Comparison of ENCODE assay signal across 8 cellular contexts in the genomic region with DNA sequence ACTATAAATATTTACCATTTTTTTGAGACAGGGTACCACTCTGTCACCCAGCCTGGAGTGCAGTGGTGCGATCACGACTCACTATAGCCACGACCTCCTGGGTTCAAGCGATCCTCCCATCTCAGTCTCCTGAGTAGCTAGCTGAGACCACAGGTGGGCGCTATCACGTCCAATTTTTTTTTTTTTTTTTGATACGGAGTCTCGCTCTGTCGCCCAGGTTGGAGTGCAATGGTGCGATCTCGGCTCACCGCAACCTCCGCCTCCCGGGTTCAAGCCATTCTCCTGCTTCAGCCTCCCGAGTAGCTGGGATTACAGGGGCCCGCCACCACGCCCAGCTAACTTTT. TPM values are rescaled to one million over a fixed set of nuclear protein-coding genes. Genes with fewer than 3 reads are reported as not detected.
DNase-seq lines count a peak whose midpoint lies in the region; ATAC-seq and TF ChIP-seq lines count a peak whose summit lies in the region.
"Not testable (repeated sequence)": the region's sequence is repeated elsewhere in the genome, so short reads cannot be mapped to it uniquely, and the experiment has no call there.

No MANE protein-coding gene starts in this region.

- not testable (repeated sequence) for H3K9me3 ChIP-seq in gastroesophageal sphincter

- not testable (repeated sequence) for H3K4me3 Mint-ChIP-seq in natural killer cell treated with Interleukin-12 subunit alpha and Interleukin-12 subunit beta and Interleukin-15 and Interleukin-18, amount 100 ng/mL, for 72 hours

- not testable (repeated sequence) for H3K27me3 Mint-ChIP-seq in natural killer cell treated with Interleukin-12 subunit alpha and Interleukin-12 subunit beta and Interleukin-15 and Interleukin-18, amount 100 ng/mL, for 72 hours

- TF ChIP-seq CTCF in gastroesophageal sphincter (IDR thresholded peaks at IDR 0.05): peak in 3 of 4 experiments; percentile 38 to 51 (median 39)

- peak; percentile 5 for ATAC-seq in HG02884 (IDR thresholded peaks at IDR 0.05; ENCODE audit: unreplicated experiment)
- not testable (repeated sequence) for ATAC-seq in gastroesophageal sphincter
- peak; percentile 33 to 47 for ATAC-seq in natural killer cell treated with Interleukin-12 subunit alpha and Interleukin-12 subunit beta and Interleukin-15 and Interleukin-18, amount 100 ng/mL, for 72 hours

- H3K36me3 Mint-ChIP-seq in natural killer cell treated with Interleukin-12 subunit alpha and Interleukin-12 subunit beta and Interleukin-15 and Interleukin-18, amount 100 ng/mL, for 72 hours: not testable (repeated sequence)

- WGBS in gastroesophageal sphincter (ENCODE audit: low coverage in 1 of 2), 2 donors: 45 to 50% methylated on average over 7 to 8 of the region's 17 CpGs

- peak; percentile 25 for DNase-seq in COR-L47 (lab: John Stamatoyannopoulos, UW)
- DNase-seq in NCI-H226: peak; percentile 27
- DNase-seq in T-helper 2 cell: peak in 4 of 5 experiments; percentile 2 to 84 (median 19)
- peak; percentile 61 for DNase-seq in natural killer cell treated with Interleukin-12 subunit alpha and Interleukin-12 subunit beta and Interleukin-15 and Interleukin-18, amount 100 ng/mL, for 72 hours (ENCODE audit: low spot score)
- DNase-seq in stimulated activated CD8-positive, alpha-beta memory T cell treated with anti-CD3 and anti-CD28 coated beads, Interleukin-4, amount 100 ng/mL, for 24 hours (ENCODE audit: low read depth): peak; percentile 6

- not testable (repeated sequence) for H3K9me3 Mint-ChIP-seq in natural killer cell treated with Interleukin-12 subunit alpha and Interleukin-12 subunit beta and Interleukin-15 and Interleukin-18, amount 100 ng/mL, for 72 hours

- not testable (repeated sequence) for H3K27me3 ChIP-seq in gastroesophageal sphincter

- H3K36me3 ChIP-seq in gastroesophageal sphincter: peaks cover 0 to 15% of the 10 kb centered on the region in 2 donors

- H3K27ac ChIP-seq in angular gyrus (ENCODE audit: low read depth, low read length) (peak overlapping the region; percentile 73), gastroesophageal sphincter (peak overlapping the region; percentile 90 to 96 (median 90))

- H3K4me1 ChIP-seq in gastroesophageal sphincter: peaks cover 0 to 33% (median 5%) of the 10 kb centered on the region in 3 donors

- not testable (repeated sequence) for TF ChIP-seq POLR2A in gastroesophageal sphincter (IDR thresholded peaks at IDR 0.05)

- TF ChIP-seq EP300 in gastroesophageal sphincter (IDR thresholded peaks at IDR 0.05): not testable (repeated sequence)

- not testable (repeated sequence) for H3K27ac Mint-ChIP-seq in natural killer cell treated with Interleukin-12 subunit alpha and Interleukin-12 subunit beta and Interleukin-15 and Interleukin-18, amount 100 ng/mL, for 72 hours

- H3K4me3 ChIP-seq in gastroesophageal sphincter: peak overlapping the region; percentile 57 to 58

- H3K4me1 Mint-ChIP-seq in natural killer cell treated with Interleukin-12 subunit alpha and Interleukin-12 subunit beta and Interleukin-15 and Interleukin-18, amount 100 ng/mL, for 72 hours (ENCODE audit: low read depth in 2 of 2): not testable (repeated sequence)

RNA-seq across cellular contexts. Expression of a gene that starts 0.8 kb away (rescaled TPM):
- 10 to 100 TPM; 39.0 to 72.0 (median 53.5) TPM for total RNA-seq in gastroesophageal sphincter
- total RNA-seq in natural killer cell treated with Interleukin-12 subunit alpha and Interleukin-12 subunit beta and Interleukin-15 and Interleukin-18, amount 100 ng/mL, for 72 hours: 100 to 1,000 TPM; 106 to 123 TPM

RNA-seq across cellular contexts. Expression of a gene that starts 35.4 kb away (rescaled TPM):
- 10 to 100 TPM in 1 of 4 donors, 1 to 10 TPM in 3; 6.4 to 11.8 (median 7.7) TPM for total RNA-seq in gastroesophageal sphincter
- total RNA-seq in natural killer cell treated with Interleukin-12 subunit alpha and Interleukin-12 subunit beta and Interleukin-15 and Interleukin-18, amount 100 ng/mL, for 72 hours: 10 to 100 TPM; 17.1 to 21.4 TPM

RNA-seq across cellular contexts. Expression of a gene that starts 59.9 kb away (rescaled TPM):
- total RNA-seq in gastroesophageal sphincter: 100 to 1,000 TPM in 1 of 4 donors, 10 to 100 TPM in 3; 84.4 to 116 (median 96.6) TPM
- total RNA-seq in natural killer cell treated with Interleukin-12 subunit alpha and Interleukin-12 subunit beta and Interleukin-15 and Interleukin-18, amount 100 ng/mL, for 72 hours: 10 to 100 TPM; 68.1 to 70.0 TPM

Comparison
In these comparisons a context has a peak if more than half of its experiments do, and no peak if none do; other contexts are left out.
1. DNase-seq: peak in every context shown above with its lines; median percentile 61 in natural killer cell treated with Interleukin-12 subunit alpha and Interleukin-12 subunit beta and Interleukin-15 and Interleukin-18, amount 100 ng/mL, for 72 hours; 27 in NCI-H226; 25 in COR-L47; 19 in T-helper 2 cell; 6 in stimulated activated CD8-positive, alpha-beta memory T cell treated with anti-CD3 and anti-CD28 coated beads, Interleukin-4, amount 100 ng/mL, for 24 hours.